In genomic region chr11:70521475-70522260, GRCh38 we compare ENCODE assay signal across 1 cellular context.
TF ChIP-seq lines count a peak whose summit lies in the region.

No MANE protein-coding gene starts in this region.

TF ChIP-seq in SK-N-SH treated with all-trans-retinoic acid at 6 μM for 48 hours, 23 proteins besides CTCF, POLR2A, EP300 and RAD21 (continued from another document):
- no peak for TF ChIP-seq ISL1 (CRISPR knock-in tag; IDR thresholded peaks at IDR 0.05)
- no peak for TF ChIP-seq RARB (CRISPR knock-in tag; IDR thresholded peaks at IDR 0.05)
- TF ChIP-seq, protein P1, sequence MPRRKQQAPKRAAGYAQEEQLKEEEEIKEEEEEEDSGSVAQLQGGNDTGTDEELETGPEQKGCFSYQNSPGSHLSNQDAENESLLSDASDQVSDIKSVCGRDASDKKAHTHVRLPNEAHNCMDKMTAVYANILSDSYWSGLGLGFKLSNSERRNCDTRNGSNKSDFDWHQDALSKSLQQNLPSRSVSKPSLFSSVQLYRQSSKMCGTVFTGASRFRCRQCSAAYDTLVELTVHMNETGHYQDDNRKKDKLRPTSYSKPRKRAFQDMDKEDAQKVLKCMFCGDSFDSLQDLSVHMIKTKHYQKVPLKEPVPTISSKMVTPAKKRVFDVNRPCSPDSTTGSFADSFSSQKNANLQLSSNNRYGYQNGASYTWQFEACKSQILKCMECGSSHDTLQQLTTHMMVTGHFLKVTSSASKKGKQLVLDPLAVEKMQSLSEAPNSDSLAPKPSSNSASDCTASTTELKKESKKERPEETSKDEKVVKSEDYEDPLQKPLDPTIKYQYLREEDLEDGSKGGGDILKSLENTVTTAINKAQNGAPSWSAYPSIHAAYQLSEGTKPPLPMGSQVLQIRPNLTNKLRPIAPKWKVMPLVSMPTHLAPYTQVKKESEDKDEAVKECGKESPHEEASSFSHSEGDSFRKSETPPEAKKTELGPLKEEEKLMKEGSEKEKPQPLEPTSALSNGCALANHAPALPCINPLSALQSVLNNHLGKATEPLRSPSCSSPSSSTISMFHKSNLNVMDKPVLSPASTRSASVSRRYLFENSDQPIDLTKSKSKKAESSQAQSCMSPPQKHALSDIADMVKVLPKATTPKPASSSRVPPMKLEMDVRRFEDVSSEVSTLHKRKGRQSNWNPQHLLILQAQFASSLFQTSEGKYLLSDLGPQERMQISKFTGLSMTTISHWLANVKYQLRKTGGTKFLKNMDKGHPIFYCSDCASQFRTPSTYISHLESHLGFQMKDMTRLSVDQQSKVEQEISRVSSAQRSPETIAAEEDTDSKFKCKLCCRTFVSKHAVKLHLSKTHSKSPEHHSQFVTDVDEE (CRISPR knock-in tag; IDR thresholded peaks at IDR 0.05) = no peak
